In genomic region chr10:127198307-127198706, GRCh38 we compare ENCODE assay signal across 20 cellular contexts. TPM values are rescaled to one million over a fixed set of nuclear protein-coding genes. Genes with fewer than 3 reads are reported as not detected.
DNase-seq lines count a peak whose midpoint lies in the region; ATAC-seq, FAIRE-seq and TF ChIP-seq lines count a peak whose summit lies in the region.
"Had no signal": no experiment of that assay in that cellular context is flagged by ENCODE, and none has a peak within 500 bp of the region (broad histone marks: within the 10 kb centered on the region; RNA-seq: fewer than 3 reads in every experiment).

No MANE protein-coding gene starts in this region.

- H3K4me1 Mint-ChIP-seq in GM23338, result peaks cover 25% of the 10 kb centered on the region
- H3K4me1 Mint-ChIP-seq in brain, result peaks cover 34% of the 10 kb centered on the region
- H3K4me1 Mint-ChIP-seq in nephron progenitor cell, result peaks cover 29% of the 10 kb centered on the region
- no peaks in the 10 kb centered on the region for H3K4me1 Mint-ChIP-seq in activated T-helper 17 cell treated with anti-CD3 and anti-CD28 coated beads, Interleukin-2, amount 50 U/mL, for 72 hours
- H3K4me1 Mint-ChIP-seq: CD8-positive, alpha-beta memory T cell had no signal

- no peak overlapping the region for H3K4me3 ChIP-seq in AG09309 (ENCODE audit: control insufficient read depth, low read depth, low read length)
- no peak overlapping the region for H3K4me3 ChIP-seq in GM23338
- H3K4me3 ChIP-seq in kidney (ENCODE audit: low read length in 2 of 2), result no peak overlapping the region
- H3K4me3 ChIP-seq: PC-9, thyroid gland had no signal

- H3K9me3 Mint-ChIP-seq in GM23338 (no peaks in the 10 kb centered on the region), brain (peaks cover 0 to 3% (median 0%) of the 10 kb centered on the region in 5 experiments), nephron progenitor cell (no peaks in the 10 kb centered on the region)
- no peaks in the 10 kb centered on the region for H3K9me3 Mint-ChIP-seq in activated T-helper 17 cell treated with anti-CD3 and anti-CD28 coated beads, Interleukin-2, amount 50 U/mL, for 72 hours
- H3K9me3 Mint-ChIP-seq: CD8-positive, alpha-beta memory T cell had no signal

- H3K27me3 Mint-ChIP-seq in GM23338 (ENCODE audit: insufficient read depth, low read depth, poor library complexity), result peaks cover 16% of the 10 kb centered on the region
- peaks cover 51% of the 10 kb centered on the region for H3K27me3 Mint-ChIP-seq in brain
- peaks cover 43% of the 10 kb centered on the region for H3K27me3 Mint-ChIP-seq in nephron progenitor cell (ENCODE audit: low read depth, poor library complexity)
- H3K27me3 Mint-ChIP-seq in activated T-helper 17 cell treated with anti-CD3 and anti-CD28 coated beads, Interleukin-2, amount 50 U/mL, for 72 hours, result peaks cover 15% of the 10 kb centered on the region

- H3K9me2 ChIP-seq in GM23338 (ENCODE audit: insufficient read depth), result no peaks in the 10 kb centered on the region

- H4K20me1 ChIP-seq in GM23338 (replicated peaks; ENCODE audit: insufficient read depth), result peaks cover 3% of the 10 kb centered on the region; the same call in 1 of the 2 replicates

- no peak overlapping the region for H3K4me2 ChIP-seq in GM23338
- H3K4me2 ChIP-seq: PC-9 had no signal

- H3K36me3 ChIP-seq in GM23338 (ENCODE audit: insufficient read depth) (no peaks in the 10 kb centered on the region), kidney (ENCODE audit: control insufficient read depth in 1 of 2, insufficient read depth in 2 of 2, low read length in 2 of 2) (peaks cover 2 to 5% of the 10 kb centered on the region in 2 donors)
- H3K36me3 ChIP-seq: thyroid gland had no signal

- H3K4me3 Mint-ChIP-seq in GM23338 (no peak overlapping the region), brain (peak overlapping the region; percentile 4 to 89 (median 68)), nephron progenitor cell (peak overlapping the region; percentile 63)
- H3K4me3 Mint-ChIP-seq in activated T-helper 17 cell treated with anti-CD3 and anti-CD28 coated beads, Interleukin-2, amount 50 U/mL, for 72 hours, result no peak overlapping the region
- H3K4me3 Mint-ChIP-seq: activated naive CD8-positive, alpha-beta T cell; CD8-positive, alpha-beta memory T cell had no signal

- H3K9me3 ChIP-seq in kidney (ENCODE audit: control insufficient read depth in 1 of 2, low read length in 2 of 2), result no peaks in the 10 kb centered on the region
- H3K9me3 ChIP-seq: thyroid gland had no signal

- intact Hi-C loops in kidney (cut with DNase I), result no loop called here

- H3K36me3 Mint-ChIP-seq in GM23338 (ENCODE audit: low read depth) (no peaks in the 10 kb centered on the region; the same call in 2 of the 3 replicates), brain (no peaks in the 10 kb centered on the region), nephron progenitor cell (ENCODE audit: low read depth) (peaks cover 5% of the 10 kb centered on the region)
- H3K36me3 Mint-ChIP-seq in activated T-helper 17 cell treated with anti-CD3 and anti-CD28 coated beads, Interleukin-2, amount 50 U/mL, for 72 hours (ENCODE audit: low read depth), result no peaks in the 10 kb centered on the region
- H3K36me3 Mint-ChIP-seq: activated naive CD8-positive, alpha-beta T cell; CD8-positive, alpha-beta memory T cell had no signal

- peaks cover 40% of the 10 kb centered on the region for H3K27me3 ChIP-seq in GM23338 (ENCODE audit: insufficient read depth)
- H3K27me3 ChIP-seq: thyroid gland had no signal

- no peak for ATAC-seq in GM23338
- no peak for ATAC-seq in activated T-helper 17 cell treated with anti-CD3 and anti-CD28 coated beads, Interleukin-2, amount 50 U/mL, for 72 hours (replicated peaks)
- ATAC-seq: left lobe of liver had no signal

- H3F3A ChIP-seq in GM23338 (replicated peaks; ENCODE audit: low read depth), result no peaks in the 10 kb centered on the region

- H3K79me2 ChIP-seq in GM23338 (replicated peaks; ENCODE audit: insufficient read depth), result no peaks in the 10 kb centered on the region; the same call in 1 of the 2 replicates

- H2AFZ ChIP-seq in GM23338, result no peak overlapping the region
- H2AFZ ChIP-seq: PC-9 had no signal

- TF ChIP-seq CTCF in AG09309 (IDR thresholded peaks at IDR 0.05; ENCODE audit: control insufficient read depth, insufficient read depth, low read depth, low read length, missing control alignments) (peak; percentile 11), GM23338 (conservative IDR thresholded peaks at IDR 0.05; ENCODE audit: low read depth in 2 of 2) (peak; percentile 26), brain (conservative IDR thresholded peaks at IDR 0.05) (peak in 1 of 2 experiments; percentile 13), nephron progenitor cell (IDR thresholded peaks at IDR 0.05) (no peak), kidney (IDR thresholded peaks at IDR 0.05; ENCODE audit: borderline replicate concordance, extremely low read depth, insufficient read depth) (no peak)

- H3K27ac Mint-ChIP-seq in GM23338 (no peak overlapping the region), brain (no peak overlapping the region), nephron progenitor cell (no peak overlapping the region)
- H3K27ac Mint-ChIP-seq in activated T-helper 17 cell treated with anti-CD3 and anti-CD28 coated beads, Interleukin-2, amount 50 U/mL, for 72 hours, result no peak overlapping the region
- H3K27ac Mint-ChIP-seq: activated naive CD8-positive, alpha-beta T cell; CD8-positive, alpha-beta memory T cell had no signal

- H3K9ac ChIP-seq in kidney (ENCODE audit: low read length in 2 of 2), result no peak overlapping the region

- DNase-seq in AG09309 (ENCODE audit: low read depth), result no peak
- no peak for DNase-seq in GM23338 (ENCODE audit: low spot score)
- DNase-seq in nephron progenitor cell, result no peak
- no peak for DNase-seq in DMS79 (lab: John Stamatoyannopoulos, UW)
- no peak for DNase-seq in kidney
- DNase-seq: activated CD4-positive, alpha-beta T cell treated with anti-CD3 and anti-CD28 coated beads, Interleukin-2, amount 50 U/mL, for 1 hour; CD8-positive, alpha-beta memory T cell; effector CD8-positive, alpha-beta T cell; Kasumi-1; NCI-H146; PC-9; posterior cingulate gyrus; thyroid gland had no signal

- FAIRE-seq in kidney (lab: Jason Lieb, UNC), result no peak
- FAIRE-seq: TTC549 had no signal

- H3K27ac ChIP-seq in GM23338 (ENCODE audit: low read depth), result no peak overlapping the region
- no peak overlapping the region for H3K27ac ChIP-seq in kidney (ENCODE audit: low read depth in 2 of 2, low read length in 2 of 2)
- H3K27ac ChIP-seq: PC-9, thyroid gland had no signal

- H3K4me1 ChIP-seq in GM23338 (ENCODE audit: insufficient read depth), result peaks cover 12% of the 10 kb centered on the region; the same call in 1 of the 2 replicates
- peaks cover 0 to 10% of the 10 kb centered on the region in 2 donors for H3K4me1 ChIP-seq in kidney (ENCODE audit: control insufficient read depth in 1 of 2, insufficient read depth in 1 of 2, low read depth in 1 of 2, low read length in 2 of 2)

TF ChIP-seq in GM23338, 12 proteins besides CTCF, POLR2A, EP300 and RAD21 (continues in another document):
- TF ChIP-seq STAT1 (IDR thresholded peaks at IDR 0.05; ENCODE audit: unreplicated experiment), result no peak
- no peak for TF ChIP-seq ZNF331 (CRISPR knock-in tag; IDR thresholded peaks at IDR 0.05; ENCODE audit: low read depth)

RNA-seq across cellular contexts. Expression of gene INSYN2A, which starts 1.9 kb away (rescaled TPM):
- 0.28 TPM in 1 of 2 replicates, not detected in the other for total RNA-seq in GM23338 (2014; rRNA removed; shearing (Covaris generic))
- polyA plus RNA-seq in GM23338 (2016; fragmentation: Nextera tagmentation; extraction: Ambion mirVana) (0.77 and 1.3 TPM in 2 replicates), brain (ENCODE audit: insufficient read depth, low read depth, low replicate concordance) (7.7 TPM), kidney (ENCODE audit: insufficient read depth, low read depth, low replicate concordance) (not detected)
- total RNA-seq in activated T-helper 17 cell treated with anti-CD3 and anti-CD28 coated beads, Interleukin-2, amount 50 U/mL, for 72 hours, result not detected
- 0.28 TPM for total RNA-seq in kidney
- total RNA-seq: CD8-positive, alpha-beta memory T cell; G401; left lobe of liver; mucosa of gallbladder; PC-9 had no signal
- polyA plus RNA-seq: CD8-positive, alpha-beta memory T cell had no signal

Comparison
In these comparisons a context has a peak if more than half of its experiments do, and no peak if none do; other contexts are left out.
1. CTCF ChIP-seq: peak in AG09309 (single experiment) and GM23338 (2 of 2); none in nephron progenitor cell (single experiment) and kidney (single experiment).
2. H3K4me3 Mint-ChIP-seq: peak in brain (5 of 5) and nephron progenitor cell (single experiment); none in GM23338 (single experiment) and activated T-helper 17 cell treated with anti-CD3 and anti-CD28 coated beads, Interleukin-2, amount 50 U/mL, for 72 hours (single experiment).